Comparison of ENCODE assay signal across 1 cellular context in the genomic region with DNA sequence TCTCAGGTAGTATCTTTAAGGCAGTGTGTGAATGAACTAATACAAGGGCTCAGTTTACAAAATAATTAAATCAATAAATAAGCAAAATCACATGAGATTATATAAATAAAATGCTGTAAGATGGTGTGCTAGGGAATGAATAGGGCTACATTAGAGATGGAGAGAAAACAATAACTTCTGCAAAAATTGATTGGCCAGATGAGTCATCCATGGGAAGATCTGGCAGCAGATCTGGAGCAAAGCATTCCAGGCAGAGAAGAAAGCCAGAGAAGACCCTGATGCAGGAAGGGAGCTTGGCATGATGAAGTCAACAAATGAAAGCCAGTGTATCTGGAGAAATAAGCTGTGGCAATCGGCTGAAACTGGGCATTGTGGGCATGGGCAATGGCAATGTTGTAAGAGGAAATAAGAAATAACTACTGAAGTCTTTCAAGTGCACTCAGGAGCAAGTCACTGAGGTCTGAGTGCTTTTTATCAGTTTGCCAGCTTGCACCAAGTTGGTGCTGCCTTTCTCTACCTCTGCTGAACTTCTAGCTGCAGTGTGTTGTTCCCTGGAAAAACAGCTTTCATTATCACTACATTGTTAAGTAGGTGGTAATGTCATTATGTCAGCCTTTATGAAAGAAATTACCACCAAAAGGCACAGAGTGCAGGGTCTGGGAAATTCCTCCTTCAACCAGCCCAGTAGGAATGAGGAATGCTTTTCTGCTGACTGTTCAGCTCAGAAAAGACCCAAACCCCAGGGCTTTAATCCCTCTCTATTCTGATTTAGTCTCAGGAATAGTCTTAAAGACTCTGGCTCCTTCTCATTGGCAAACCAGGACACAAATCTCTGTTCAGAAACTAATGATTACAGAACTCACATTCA.
A peak's percentile ranks its signal among the peaks of the same experiment; 100 is the strongest.
TF ChIP-seq lines count a peak whose summit lies in the region.

No MANE protein-coding gene starts in this region.

TF ChIP-seq in endothelial cell of umbilical vein, 7 proteins besides CTCF, POLR2A, EP300 and RAD21:
- TF ChIP-seq MYC (IDR thresholded peaks at IDR 0.05; ENCODE audit: low read depth, low read length): no peak
- TF ChIP-seq, protein P1, sequence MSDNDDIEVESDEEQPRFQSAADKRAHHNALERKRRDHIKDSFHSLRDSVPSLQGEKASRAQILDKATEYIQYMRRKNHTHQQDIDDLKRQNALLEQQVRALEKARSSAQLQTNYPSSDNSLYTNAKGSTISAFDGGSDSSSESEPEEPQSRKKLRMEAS (IDR thresholded peaks at IDR 0.05; ENCODE audit: insufficient read depth, insufficient read length): no peak
- TF ChIP-seq FOS (IDR thresholded peaks at IDR 0.05; ENCODE audit: borderline replicate concordance, insufficient read depth, low read length): peak; percentile 52
- peak; percentile 34 for TF ChIP-seq GATA2 (IDR thresholded peaks at IDR 0.05; ENCODE audit: insufficient read depth, insufficient read length, low read depth, low read length)
- no peak for TF ChIP-seq EZH2 (IDR thresholded peaks at IDR 0.05; ENCODE audit: borderline replicate concordance, low read depth, low read length, severe bottlenecking)
- TF ChIP-seq JUN (IDR thresholded peaks at IDR 0.05; ENCODE audit: borderline replicate concordance, insufficient read depth, insufficient read length, low read depth): peak; percentile 27
- TF ChIP-seq POLR2AphosphoS5 (IDR thresholded peaks at IDR 0.05; ENCODE audit: insufficient read depth, low read depth, low read length): no peak
